In the genomic region with DNA sequence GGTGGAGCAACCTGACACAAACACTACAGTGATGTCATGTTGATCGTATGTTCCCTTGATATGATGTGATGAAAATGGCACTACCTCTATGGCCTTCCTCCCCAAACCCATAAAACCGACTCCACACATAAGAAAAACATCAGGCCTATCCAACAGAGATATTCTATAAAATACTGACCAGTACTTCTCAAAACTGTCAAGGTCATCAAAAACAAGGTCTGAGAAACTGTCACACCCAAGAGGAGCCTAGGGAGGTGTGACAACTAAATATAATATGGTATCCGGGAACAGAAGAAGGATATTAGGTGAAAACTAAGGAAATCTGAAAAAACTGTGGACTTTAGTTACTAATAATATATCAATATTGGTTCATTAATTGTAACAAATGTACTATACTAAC, we compare ENCODE assay signal across 1 cellular context.
A peak's percentile ranks its signal among the peaks of the same experiment; 100 is the strongest.
TF ChIP-seq lines count a peak whose summit lies in the region.

No MANE protein-coding gene starts in this region.

TF ChIP-seq in HepG2, 621 proteins besides CTCF, POLR2A, EP300 and RAD21 (continued from another document):
- TF ChIP-seq, protein P1, sequence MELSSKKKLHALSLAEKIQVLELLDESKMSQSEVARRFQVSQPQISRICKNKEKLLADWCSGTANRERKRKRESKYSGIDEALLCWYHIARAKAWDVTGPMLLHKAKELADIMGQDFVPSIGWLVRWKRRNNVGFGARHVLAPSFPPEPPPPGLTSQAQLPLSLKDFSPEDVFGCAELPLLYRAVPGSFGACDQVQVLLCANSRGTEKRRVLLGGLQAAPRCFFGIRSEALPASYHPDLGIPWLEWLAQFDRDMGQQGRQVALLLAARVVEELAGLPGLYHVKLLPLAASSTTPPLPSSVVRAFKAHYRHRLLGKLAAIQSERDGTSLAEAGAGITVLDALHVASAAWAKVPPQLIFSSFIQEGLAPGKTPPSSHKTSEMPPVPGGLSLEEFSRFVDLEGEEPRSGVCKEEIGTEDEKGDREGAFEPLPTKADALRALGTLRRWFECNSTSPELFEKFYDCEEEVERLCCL (CRISPR knock-in tag; IDR thresholded peaks at IDR 0.05; ENCODE audit: borderline replicate concordance) = no peak
- TF ChIP-seq, protein P2, sequence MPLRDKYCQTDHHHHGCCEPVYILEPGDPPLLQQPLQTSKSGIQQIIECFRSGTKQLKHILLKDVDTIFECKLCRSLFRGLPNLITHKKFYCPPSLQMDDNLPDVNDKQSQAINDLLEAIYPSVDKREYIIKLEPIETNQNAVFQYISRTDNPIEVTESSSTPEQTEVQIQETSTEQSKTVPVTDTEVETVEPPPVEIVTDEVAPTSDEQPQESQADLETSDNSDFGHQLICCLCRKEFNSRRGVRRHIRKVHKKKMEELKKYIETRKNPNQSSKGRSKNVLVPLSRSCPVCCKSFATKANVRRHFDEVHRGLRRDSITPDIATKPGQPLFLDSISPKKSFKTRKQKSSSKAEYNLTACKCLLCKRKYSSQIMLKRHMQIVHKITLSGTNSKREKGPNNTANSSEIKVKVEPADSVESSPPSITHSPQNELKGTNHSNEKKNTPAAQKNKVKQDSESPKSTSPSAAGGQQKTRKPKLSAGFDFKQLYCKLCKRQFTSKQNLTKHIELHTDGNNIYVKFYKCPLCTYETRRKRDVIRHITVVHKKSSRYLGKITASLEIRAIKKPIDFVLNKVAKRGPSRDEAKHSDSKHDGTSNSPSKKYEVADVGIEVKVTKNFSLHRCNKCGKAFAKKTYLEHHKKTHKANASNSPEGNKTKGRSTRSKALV (CRISPR knock-in tag; IDR thresholded peaks at IDR 0.05) = no peak
- TF ChIP-seq MAFK (conservative IDR thresholded peaks at IDR 0.05 in 1 of 2, IDR thresholded peaks at IDR 0.05 in 1 of 2; ENCODE audit: low read length in 2 of 2) (peak; percentile 90 to 93), MTF2 (CRISPR knock-in tag; IDR thresholded peaks at IDR 0.05; ENCODE audit: borderline replicate concordance) (no peak), ZNF121 (CRISPR knock-in tag; IDR thresholded peaks at IDR 0.05) (no peak), ZNF644 (CRISPR knock-in tag; IDR thresholded peaks at IDR 0.05; ENCODE audit: low read depth) (no peak), HNRNPLL (IDR thresholded peaks at IDR 0.05; ENCODE audit: low read depth, low read length, poor library complexity, severe bottlenecking) (no peak)
